In the genomic region with DNA sequence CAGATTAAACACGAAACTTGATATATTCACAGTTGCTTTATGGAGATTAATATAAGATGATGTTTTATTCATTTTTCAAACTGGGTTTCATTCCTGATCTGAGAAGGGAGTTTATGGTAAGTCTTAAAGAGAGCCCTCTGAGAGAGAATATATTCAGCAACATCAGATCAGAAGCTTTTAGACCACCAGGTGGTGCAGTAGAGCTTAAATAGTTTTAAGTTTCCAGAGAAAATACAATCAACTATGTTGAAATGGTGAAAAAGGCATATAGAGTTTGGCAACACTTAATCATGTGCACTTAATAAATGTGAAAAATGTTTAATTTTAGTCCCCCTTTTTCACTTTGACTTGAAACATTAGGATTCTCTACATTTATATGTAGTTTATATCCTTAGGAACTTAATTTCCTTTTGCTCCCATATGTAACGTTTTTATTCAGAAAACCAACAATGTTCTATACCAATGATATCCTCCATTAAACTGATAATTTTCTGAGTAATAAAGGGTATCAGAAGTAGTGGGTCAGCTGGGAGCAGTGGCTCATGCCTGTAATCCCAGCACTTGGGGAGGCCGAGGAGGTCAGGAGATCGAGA, we compare ENCODE assay signal across 8 cellular contexts.
DNase-seq lines count a peak whose midpoint lies in the region; ATAC-seq, FAIRE-seq and TF ChIP-seq lines count a peak whose summit lies in the region.

No MANE protein-coding gene starts in this region.

- DNase-seq in Right ventricle myocardium superior, result no peak
- DNase-seq in cardiac septum (ENCODE audit: low spot score), result no peak
- peak; percentile 53 for DNase-seq in Jurkat, Clone E6-1 (ENCODE audit: low read depth, low spot score)
- DNase-seq in OCI-LY7 (ENCODE audit: low spot score), result peak; percentile 86
- DNase-seq in K562 (ENCODE audit: extremely low read depth in 1 of 4, low spot score in 3 of 4), result peak; percentile 46 to 73 (median 50)
- peak; percentile 69 for DNase-seq in kidney tubule cell (ENCODE audit: low spot score)
- DNase-seq in thyroid gland, result peak; percentile 58 to 60

- in situ Hi-C loops in K562 (cut with MboI), result no loop called here

- peak overlapping the region; percentile 84 for H3K27ac ChIP-seq in OCI-LY7 (ENCODE audit: low read depth, low read length, poor library complexity, severe bottlenecking)
- H3K27ac ChIP-seq in K562 (ENCODE audit: extremely low read depth, low read depth, low read length), result no peak overlapping the region
- peak overlapping the region in 2 of 3 donors; percentile 22 to 56 for H3K27ac ChIP-seq in thyroid gland

- intact Hi-C loops in Right ventricle myocardium superior (cut with DNase I), result loop anchor here (5.0 kb wide), 1 partner anchor 500 kb away; no protein-coding TSS in a partner anchor
- intact Hi-C loops in cardiac septum (cut with DNase I), result loop anchor here (5.0 kb wide), 3 partner anchors 70 to 310 kb away; partner anchors contain the start of gene TFB1M
- intact Hi-C loops in OCI-LY7 (cut with micrococcal nuclease; ENCODE audit: unreplicated experiment), result loop anchor here (1.0 to 5.0 kb wide), 3 partner anchors 71 to 445 kb away; partner anchors contain the start of gene SCAF8
- intact Hi-C loops in K562 (cut with micrococcal nuclease), result loop anchor here (1.0 to 2.0 kb wide), 2 partner anchors 91 to 149 kb away; no protein-coding TSS in a partner anchor
- intact Hi-C loops in thyroid gland (cut with DNase I), result loop anchor here (5.0 to 10.0 kb wide), 2 partner anchors 75 to 503 kb away; no protein-coding TSS in a partner anchor

- 30% methylated on average over 4 of the region's 4 CpGs for WGBS in K562 (ENCODE audit: insufficient coverage, low coverage, missing lambda C conversion rate)
- WGBS in thyroid gland, 2 donors, result 83 to 86% methylated on average over 4 of the region's 4 CpGs

- H3K4me3 ChIP-seq in Jurkat, Clone E6-1 (ENCODE audit: low read length), result no peak overlapping the region
- H3K4me3 ChIP-seq in OCI-LY7 (ENCODE audit: low read depth, low read length, poor library complexity, severe bottlenecking), result peak overlapping the region; percentile 66
- no peak overlapping the region for H3K4me3 ChIP-seq in K562
- no peak overlapping the region for H3K4me3 ChIP-seq in thyroid gland (replicated peaks in 1 of 3)

- no TSS peak for BruUV-seq in OCI-LY7 (replicated peaks; lab: Mats Ljungman, UMichigan)
- BruUV-seq in K562 (replicated peaks; lab: Mats Ljungman, UMichigan), result no TSS peak

- H4K20me1 ChIP-seq in OCI-LY7 (ENCODE audit: insufficient read depth, low read length), result no peaks in the 10 kb centered on the region
- H4K20me1 ChIP-seq in K562 (replicated peaks; ENCODE audit: control insufficient read depth, insufficient read depth, low read length), result no peaks in the 10 kb centered on the region

- H2AFZ ChIP-seq in OCI-LY7 (ENCODE audit: low read length) (peak overlapping the region; percentile 65; the same call in 1 of the 2 replicates), K562 (ENCODE audit: low read depth, low read length) (no peak overlapping the region)

- H3K9me2 ChIP-seq in OCI-LY7 (ENCODE audit: insufficient read depth, low read length), result no peaks in the 10 kb centered on the region

- POLR2A ChIA-PET in OCI-LY7 (lab: Charles Lee), result interaction anchor here (0.6 to 1.4 kb wide), 4 partner anchors 132 to 596 kb away, joined by 3 to 5 read pairs (median 4); no protein-coding TSS in a partner anchor
- POLR2A ChIA-PET in K562 (lab: Yijun Ruan, JAX), result no interaction called here

- no peaks in the 10 kb centered on the region for H3K9me1 ChIP-seq in K562 (ENCODE audit: control insufficient read depth, insufficient read depth, low read length)

- H3K36me3 ChIP-seq in OCI-LY7 (ENCODE audit: insufficient read depth, low read length), result no peaks in the 10 kb centered on the region
- no peaks in the 10 kb centered on the region for H3K36me3 ChIP-seq in K562 (ENCODE audit: control insufficient read depth, insufficient read depth, low read length)
- no peaks in the 10 kb centered on the region for H3K36me3 ChIP-seq in thyroid gland

- CTCF ChIA-PET in OCI-LY7 (lab: Charles Lee; ENCODE audit: unreplicated experiment), result interaction anchor here (1.3 kb wide), 1 partner anchor 502 kb away, joined by 4 read pairs; no protein-coding TSS in a partner anchor
- CTCF ChIA-PET in K562 (lab: Yijun Ruan, JAX; ENCODE audit: low intra/inter-chr PET ratio), result interaction anchor here (0.6 to 3.9 kb wide), 5 partner anchors 150 to 1770 kb away, joined by 4 to 34 read pairs (median 4); no protein-coding TSS in a partner anchor

- ATAC-seq in Right ventricle myocardium superior (ENCODE audit: poor library complexity), result peak; percentile 60
- peak; percentile 73 for ATAC-seq in K562
- no peak for ATAC-seq in GM19397 (IDR thresholded peaks at IDR 0.05; ENCODE audit: unreplicated experiment)

- peak; percentile 58 to 81 for TF ChIP-seq RAD21 in K562 (CRISPR knock-in tag; conservative IDR thresholded peaks at IDR 0.05 in 1 of 2, IDR thresholded peaks at IDR 0.05 in 1 of 2)

- H3K4me1 ChIP-seq in OCI-LY7 (ENCODE audit: insufficient read depth, low read length, poor library complexity, severe bottlenecking) (peaks cover 61% of the 10 kb centered on the region), K562 (replicated peaks in 1 of 2; ENCODE audit: control insufficient read depth in 2 of 2, insufficient read depth in 2 of 2, low read length in 2 of 2) (peaks cover 0 to 2% of the 10 kb centered on the region in 2 experiments; a peak in 1 of 5 replicates), thyroid gland (no peaks in the 10 kb centered on the region)

- no peak for TF ChIP-seq POLR2A in K562 (conservative IDR thresholded peaks at IDR 0.05)
- TF ChIP-seq POLR2A in thyroid gland (IDR thresholded peaks at IDR 0.05), result no peak

- TF ChIP-seq CTCF in OCI-LY7 (conservative IDR thresholded peaks at IDR 0.05; ENCODE audit: low read length), result peak; percentile 96
- TF ChIP-seq CTCF in K562 (IDR thresholded peaks at IDR 0.05 in 2 of 3, conservative IDR thresholded peaks at IDR 0.05 in 1 of 3; ENCODE audit: insufficient read depth in 2 of 3, low read depth in 1 of 3, low read length in 3 of 3), result peak; percentile 50 to 76 (median 57); a peak in 5 of 6 replicates
- TF ChIP-seq CTCF in thyroid gland (IDR thresholded peaks at IDR 0.05), result peak; percentile 46 to 93 (median 68)

- H3K9me3 ChIP-seq in OCI-LY7 (ENCODE audit: low read length) (no peaks in the 10 kb centered on the region), K562 (replicated peaks; ENCODE audit: control insufficient read depth, insufficient read depth, low read depth, low read length) (no peaks in the 10 kb centered on the region), thyroid gland (no peaks in the 10 kb centered on the region)

- H3K79me2 ChIP-seq in OCI-LY7 (ENCODE audit: insufficient read depth, low read depth, low read length) (no peaks in the 10 kb centered on the region), K562 (ENCODE audit: control insufficient read depth, insufficient read depth, low read length) (no peaks in the 10 kb centered on the region)

- H3K4me2 ChIP-seq in OCI-LY7 (ENCODE audit: low read length) (peak overlapping the region; percentile 87), K562 (ENCODE audit: insufficient read depth, low read length) (no peak overlapping the region)

- peak; percentile 51 for FAIRE-seq in K562 (lab: Jason Lieb, UNC)

- H3K27me3 ChIP-seq in K562 (ENCODE audit: control insufficient read depth in 2 of 2, insufficient read depth in 2 of 2, low read length in 2 of 2) (peaks cover 18 to 33% of the 10 kb centered on the region in 2 experiments), thyroid gland (no peaks in the 10 kb centered on the region)

- no peak for TF ChIP-seq EP300 in K562 (IDR thresholded peaks at IDR 0.05; ENCODE audit: low read length)

- no peak overlapping the region for H3K9ac ChIP-seq in K562 (ENCODE audit: insufficient read depth in 1 of 2, low read depth in 2 of 2, low read length in 2 of 2)

TF ChIP-seq in K562, 482 proteins besides CTCF, POLR2A, EP300 and RAD21:
- TF ChIP-seq, protein P1, sequence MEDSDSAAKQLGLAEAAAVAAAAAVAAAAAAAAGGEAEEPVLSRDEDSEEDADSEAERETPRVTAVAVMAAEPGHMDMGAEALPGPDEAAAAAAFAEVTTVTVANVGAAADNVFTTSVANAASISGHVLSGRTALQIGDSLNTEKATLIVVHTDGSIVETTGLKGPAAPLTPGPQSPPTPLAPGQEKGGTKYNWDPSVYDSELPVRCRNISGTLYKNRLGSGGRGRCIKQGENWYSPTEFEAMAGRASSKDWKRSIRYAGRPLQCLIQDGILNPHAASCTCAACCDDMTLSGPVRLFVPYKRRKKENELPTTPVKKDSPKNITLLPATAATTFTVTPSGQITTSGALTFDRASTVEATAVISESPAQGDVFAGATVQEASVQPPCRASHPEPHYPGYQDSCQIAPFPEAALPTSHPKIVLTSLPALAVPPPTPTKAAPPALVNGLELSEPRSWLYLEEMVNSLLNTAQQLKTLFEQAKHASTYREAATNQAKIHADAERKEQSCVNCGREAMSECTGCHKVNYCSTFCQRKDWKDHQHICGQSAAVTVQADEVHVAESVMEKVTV (CRISPR knock-in tag; IDR thresholded peaks at IDR 0.05), result peak; percentile 26; the same call in 1 of the 2 replicates
- TF ChIP-seq BRD4 (IDR thresholded peaks at IDR 0.05) (no peak), HMGXB4 (CRISPR knock-in tag; IDR thresholded peaks at IDR 0.05) (no peak), POLR2H (tag; IDR thresholded peaks at IDR 0.05; ENCODE audit: low read depth) (0 out of 2 replicates have a peak, but pooled peaks have one; percentile 19), CEBPB (tag; IDR thresholded peaks at IDR 0.05) (peak; percentile 47; the same call in 1 of the 2 replicates), CEBPG (CRISPR knock-in tag; IDR thresholded peaks at IDR 0.05) (no peak), CEBPG (tag; conservative IDR thresholded peaks at IDR 0.05 in 1 of 2, IDR thresholded peaks at IDR 0.05 in 1 of 2) (0 out of 4 replicates have a peak, but pooled peaks of 1 of the 2 experiments have one; percentile 31), KLF16 (IDR thresholded peaks at IDR 0.05) (peak; percentile 19; the same call in 1 of the 2 replicates), SMC3 (conservative IDR thresholded peaks at IDR 0.05; ENCODE audit: insufficient read depth, low read depth, low read length) (peak; percentile 44; the same call in 1 of the 2 replicates), MYNN (IDR thresholded peaks at IDR 0.05) (no peak), MYNN (CRISPR knock-in tag; IDR thresholded peaks at IDR 0.05) (no peak)

Comparison
In these comparisons a context has a peak if more than half of its experiments do, and no peak if none do; other contexts are left out.
1. DNase-seq: peak in Jurkat, Clone E6-1 (single experiment), OCI-LY7 (single experiment), K562 (4 of 4), kidney tubule cell (single experiment) and thyroid gland (2 of 2); none in Right ventricle myocardium superior (single experiment) and cardiac septum (single experiment).
2. Peak in every context shown above with its lines, with median percentiles within 50 percentile points of each other: CTCF ChIP-seq.